Comparison of ENCODE assay signal across 11 cellular contexts in the genomic region with DNA sequence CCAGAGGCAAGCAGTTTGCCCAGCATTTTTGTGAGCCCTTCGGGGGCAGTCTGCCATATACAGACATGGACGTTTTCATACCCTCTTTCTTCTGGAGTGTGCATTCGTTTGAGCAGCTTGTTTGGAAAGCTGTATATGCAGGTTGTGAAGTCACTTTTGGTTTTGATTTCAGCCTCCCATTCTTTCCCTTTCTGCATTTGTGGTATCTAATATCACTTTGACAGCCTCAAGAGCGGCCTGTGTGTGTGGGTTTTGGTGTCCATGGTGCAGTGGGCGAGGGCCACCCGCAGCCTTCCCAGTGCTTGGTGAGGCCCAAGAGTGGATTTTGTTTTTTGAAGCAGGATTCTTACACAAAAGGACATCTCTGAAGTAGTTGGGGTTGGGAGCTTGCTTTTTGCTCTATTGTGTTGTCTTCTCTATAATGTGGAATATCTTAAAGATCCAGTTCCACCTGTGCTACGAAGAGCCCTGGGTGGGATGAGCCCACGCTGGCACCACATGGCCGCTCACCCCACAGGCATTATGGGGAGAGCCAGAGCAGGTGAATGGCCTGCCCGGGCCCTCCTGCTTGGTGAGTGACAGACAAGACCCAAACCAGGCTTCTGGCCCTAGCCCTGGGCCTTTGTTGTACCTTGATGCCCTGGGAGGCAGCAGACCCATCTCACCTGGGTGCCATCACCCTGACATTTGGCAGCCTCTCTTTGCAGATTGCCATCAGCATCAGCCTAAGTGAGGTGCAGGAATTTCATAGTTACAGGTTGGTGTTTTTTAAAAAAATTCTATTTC. TPM values are rescaled to one million over a fixed set of nuclear protein-coding genes. Genes with fewer than 3 reads are reported as not detected.
DNase-seq lines count a peak whose midpoint lies in the region; ATAC-seq and TF ChIP-seq lines count a peak whose summit lies in the region.
"Had no signal": no experiment of that assay in that cellular context is flagged by ENCODE, and none has a peak within 500 bp of the region (broad histone marks: within the 10 kb centered on the region; RNA-seq: fewer than 3 reads in every experiment).

No MANE protein-coding gene starts in this region.

- H3K27ac ChIP-seq in mesendoderm (ENCODE audit: low read depth, low read length) (no peak overlapping the region), vagina (no peak overlapping the region)

- H2BK120ac ChIP-seq in mesendoderm (ENCODE audit: low read depth, low read length), result no peak overlapping the region

- H3K23ac ChIP-seq in mesendoderm (ENCODE audit: low read length), result peak overlapping the region; percentile 35

- H3K79me2 ChIP-seq in mesendoderm (ENCODE audit: control insufficient read depth, insufficient read depth, low read length), result peaks cover 79% of the 10 kb centered on the region

- no peak for TF ChIP-seq POLR2A in vagina (IDR thresholded peaks at IDR 0.05)

- DNase-seq in GM12865 (ENCODE audit: low read depth) (peak; percentile 77), OCI-M1 (lab: John Stamatoyannopoulos, UW) (peak; percentile 64), mesendoderm (no peak), GOT3 (lab: John Stamatoyannopoulos, UW) (no peak), NCI-H526 treated with DMSO at 0.1 percent for 48 hours (lab: John Stamatoyannopoulos, UW) (no peak), vagina (ENCODE audit: extremely low spot score in 2 of 2) (no peak)
- DNase-seq: left cardiac atrium, MV-4-11, retina had no signal

- no peak overlapping the region for H3K56ac ChIP-seq in mesendoderm (ENCODE audit: low read length)

- no peak overlapping the region for H4K5ac ChIP-seq in mesendoderm (ENCODE audit: low read length)

- no peaks in the 10 kb centered on the region for H3K9me3 ChIP-seq in vagina

- H3K4me3 ChIP-seq in GM12865 (ENCODE audit: low read depth, low read length) (peak overlapping the region; percentile 24), mesendoderm (ENCODE audit: low read length) (no peak overlapping the region), vagina (no peak overlapping the region)

- intact Hi-C loops in vagina (cut with DNase I), result no loop called here

- H2BK15ac ChIP-seq in mesendoderm (replicated peaks; ENCODE audit: low read depth), result no peak overlapping the region

- H3K79me1 ChIP-seq in mesendoderm (ENCODE audit: low read length), result peaks cover 64% of the 10 kb centered on the region

- no peak overlapping the region for H4K8ac ChIP-seq in mesendoderm (ENCODE audit: low read depth, low read length)

- peaks cover 10% of the 10 kb centered on the region for H3K4me1 ChIP-seq in mesendoderm (ENCODE audit: control insufficient read depth, low read depth, low read length)
- H3K4me1 ChIP-seq in vagina, result peaks cover 65% of the 10 kb centered on the region

- no peaks in the 10 kb centered on the region for H3K36me3 ChIP-seq in mesendoderm (ENCODE audit: control insufficient read depth, insufficient read depth, low read length)
- H3K36me3 ChIP-seq in vagina, result no peaks in the 10 kb centered on the region

- H3K4me2 ChIP-seq in mesendoderm (ENCODE audit: low read length), result no peak overlapping the region

- H3K27me3 ChIP-seq in mesendoderm (ENCODE audit: insufficient read depth, low read length, poor library complexity) (no peaks in the 10 kb centered on the region), vagina (no peaks in the 10 kb centered on the region)

- H2BK5ac ChIP-seq in mesendoderm (ENCODE audit: low read length), result no peak overlapping the region

- WGBS in mesendoderm (ENCODE audit: extremely low coverage, insufficient coverage, low lambda C conversion rate), result no CpG with 5 or more reads among the region's 10 CpGs

- H3K9ac ChIP-seq in mesendoderm (ENCODE audit: low read length), result no peak overlapping the region

- no peak for TF ChIP-seq CTCF in GM12865 (IDR thresholded peaks at IDR 0.05; ENCODE audit: insufficient read depth, low read depth, low read length, missing control alignments)
- TF ChIP-seq CTCF in vagina (IDR thresholded peaks at IDR 0.05), result no peak

- H2AK5ac ChIP-seq in mesendoderm (ENCODE audit: low read length), result no peak overlapping the region

- peak; percentile 41 for ATAC-seq in GM21447 (IDR thresholded peaks at IDR 0.05; ENCODE audit: unreplicated experiment)
- ATAC-seq in GM21360 (IDR thresholded peaks at IDR 0.05; ENCODE audit: unreplicated experiment), result no peak
- ATAC-seq: left cardiac atrium had no signal

- no peak overlapping the region for H3K4ac ChIP-seq in mesendoderm (ENCODE audit: low read depth, low read length)

- H3K18ac ChIP-seq in mesendoderm (ENCODE audit: low read length), result no peak overlapping the region

RNA-seq across cellular contexts. Expression of a gene that starts 29.5 kb away (rescaled TPM):
- polyA plus RNA-seq in mesendoderm (2013, experiment 1 of 2), result 11.4 TPM
- 10.8 TPM for polyA plus RNA-seq in mesendoderm (2013, experiment 2 of 2)
- total RNA-seq in vagina, result 38.1 TPM

Comparison
In these comparisons a context has a peak if more than half of its experiments do, and no peak if none do; other contexts are left out.
1. DNase-seq: peak in GM12865 (single experiment) and OCI-M1 (single experiment); none in mesendoderm (single experiment), GOT3 (single experiment), NCI-H526 treated with DMSO at 0.1 percent for 48 hours (single experiment) and vagina (0 of 2).